Comparison of ENCODE assay signal across 20 cellular contexts in the genomic region with DNA sequence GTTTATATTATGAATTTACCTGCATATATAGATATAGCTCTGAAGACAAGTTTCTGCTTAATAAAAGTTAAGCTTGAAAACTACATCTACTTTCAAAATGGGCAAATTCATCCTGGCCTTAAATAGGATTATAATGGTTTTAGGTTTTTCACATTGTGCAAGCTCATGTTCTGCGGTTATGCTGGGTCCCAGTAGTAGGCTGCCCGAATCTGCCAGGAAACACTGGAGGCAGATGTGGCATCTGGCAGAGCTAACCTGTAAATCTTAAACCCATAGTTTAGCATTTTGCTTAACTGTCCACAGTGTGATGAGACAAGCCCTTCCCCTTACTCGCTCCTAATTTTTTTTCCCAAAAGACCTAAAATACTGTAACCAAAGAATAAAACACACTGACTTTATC.
A peak's percentile ranks its signal among the peaks of the same experiment; 100 is the strongest.
DNase-seq lines count a peak whose midpoint lies in the region; ATAC-seq, FAIRE-seq and TF ChIP-seq lines count a peak whose summit lies in the region.
"Had no signal": no experiment of that assay in that cellular context is flagged by ENCODE, and none has a peak within 500 bp of the region (broad histone marks: within the 10 kb centered on the region; RNA-seq: fewer than 3 reads in every experiment).

No MANE protein-coding gene starts in this region.

- H2AFZ ChIP-seq in astrocyte (ENCODE audit: low read depth, low read length) (no peak overlapping the region), neural progenitor cell (replicated peaks) (no peak overlapping the region)

- H3K4me2 ChIP-seq in astrocyte (ENCODE audit: low read length) (peak overlapping the region; percentile 28), neural progenitor cell (peak overlapping the region; percentile 77)

- H3K27ac ChIP-seq in astrocyte (ENCODE audit: low read depth, low read length) (no peak overlapping the region), neural progenitor cell (peak overlapping the region; percentile 76), body of pancreas (no peak overlapping the region), colonic mucosa (no peak overlapping the region)
- H3K27ac ChIP-seq: right atrium auricular region, RWPE1, upper lobe of right lung had no signal

- ATAC-seq in body of pancreas (no peak), esophagus mucosa (no peak)
- ATAC-seq: left lobe of liver, T-cell, upper lobe of right lung had no signal

- H3K79me2 ChIP-seq in astrocyte (ENCODE audit: insufficient read depth, low read length) (peaks cover 38% of the 10 kb centered on the region), neural progenitor cell (ENCODE audit: low read depth) (peaks cover 82% of the 10 kb centered on the region)

- H3F3A ChIP-seq in neural progenitor cell (ENCODE audit: low read depth) = peaks cover 30% of the 10 kb centered on the region

- no peak for TF ChIP-seq POLR2A in body of pancreas (IDR thresholded peaks at IDR 0.05)

- H3K9me3 ChIP-seq in astrocyte (ENCODE audit: insufficient read depth, low read depth, low read length) (no peaks in the 10 kb centered on the region), neural progenitor cell (ENCODE audit: low read depth) (no peaks in the 10 kb centered on the region), body of pancreas (no peaks in the 10 kb centered on the region), colonic mucosa (no peaks in the 10 kb centered on the region)
- H3K9me3 ChIP-seq: right atrium auricular region, upper lobe of right lung had no signal

- WGBS in body of pancreas, 2 donors = 74 to 89% methylated on average over 3 of the region's 3 CpGs

- H3K36me3 Mint-ChIP-seq in astrocyte (ENCODE audit: low read depth, unreplicated experiment) = peaks cover 3% of the 10 kb centered on the region
- peaks cover 12% of the 10 kb centered on the region for H3K36me3 Mint-ChIP-seq in neural progenitor cell
- H3K36me3 Mint-ChIP-seq: activated CD4-positive, alpha-beta memory T cell treated with anti-CD3 and anti-CD28 coated beads for 36 hours; activated naive CD4-positive, alpha-beta T cell treated with anti-CD3 and anti-CD28 coated beads, Interleukin-2, amount 10 ng/mL, durations not matched to agents 7 days and 5 days; T-cell had no signal

- no peak for FAIRE-seq in astrocyte (lab: Jason Lieb, UNC)

- intact Hi-C loops in body of pancreas (cut with DNase I) (no loop called here), colonic mucosa (cut with DNase I) (no loop called here)

- DNase-seq in AML-193 (lab: John Stamatoyannopoulos, UW) (peak; percentile 4 to 8), KG1 (lab: John Stamatoyannopoulos, UW) (peak; percentile 53), astrocyte (ENCODE audit: low read depth) (peak; percentile 48), neural progenitor cell (ENCODE audit: low spot score) (no peak), body of pancreas (no peak), colonic mucosa (no peak), NCI-H2107 (lab: John Stamatoyannopoulos, UW) (no peak)
- DNase-seq: activated CD4-positive, alpha-beta memory T cell treated with anti-CD3 and anti-CD28 coated beads for 36 hours; activated naive CD4-positive, alpha-beta T cell treated with anti-CD3 and anti-CD28 coated beads, Interleukin-2, amount 10 ng/mL, durations not matched to agents 7 days and 5 days; activated T-cell treated with anti-CD3 and anti-CD28 coated beads, Interleukin-2, amount 50 U/mL, for 1 hour; COR-L47; Karpas-422; NCI-H226; T-cell; upper lobe of right lung had no signal

- H3K4me3 ChIP-seq in astrocyte (ENCODE audit: insufficient read depth, low read depth, low read length) (no peak overlapping the region), neural progenitor cell (no peak overlapping the region), body of pancreas (no peak overlapping the region), colonic mucosa (no peak overlapping the region)
- H3K4me3 ChIP-seq: right atrium auricular region, upper lobe of right lung had no signal

- peak overlapping the region; percentile 63 for H3K27ac Mint-ChIP-seq in astrocyte (ENCODE audit: unreplicated experiment)
- H3K27ac Mint-ChIP-seq in neural progenitor cell = no peak overlapping the region
- H3K27ac Mint-ChIP-seq: activated CD4-positive, alpha-beta memory T cell treated with anti-CD3 and anti-CD28 coated beads for 36 hours; activated naive CD4-positive, alpha-beta T cell treated with anti-CD3 and anti-CD28 coated beads, Interleukin-2, amount 10 ng/mL, durations not matched to agents 7 days and 5 days; stimulated activated naive CD8-positive, alpha-beta T cell treated with anti-CD3 and anti-CD28 coated beads, Interleukin-15, Interleukin-2, amounts not matched to agents 100 ng/mL and 50 ng/mL, for 24 hours; T-cell had no signal

- no peak for TF ChIP-seq CTCF in astrocyte (IDR thresholded peaks at IDR 0.05; ENCODE audit: insufficient read depth, low read depth, low read length)
- no peak for TF ChIP-seq CTCF in neural progenitor cell (IDR thresholded peaks at IDR 0.05)
- no peak for TF ChIP-seq CTCF in body of pancreas (IDR thresholded peaks at IDR 0.05)
- TF ChIP-seq CTCF in colonic mucosa (IDR thresholded peaks at IDR 0.05) = no peak

- no peaks in the 10 kb centered on the region for H3K9me3 Mint-ChIP-seq in astrocyte (ENCODE audit: unreplicated experiment)
- peaks cover 2% of the 10 kb centered on the region for H3K9me3 Mint-ChIP-seq in neural progenitor cell
- H3K9me3 Mint-ChIP-seq: activated CD4-positive, alpha-beta memory T cell treated with anti-CD3 and anti-CD28 coated beads for 36 hours; activated naive CD4-positive, alpha-beta T cell treated with anti-CD3 and anti-CD28 coated beads, Interleukin-2, amount 10 ng/mL, durations not matched to agents 7 days and 5 days; stimulated activated naive CD8-positive, alpha-beta T cell treated with anti-CD3 and anti-CD28 coated beads, Interleukin-15, Interleukin-2, amounts not matched to agents 100 ng/mL and 50 ng/mL, for 24 hours; T-cell had no signal

- H3K4me1 Mint-ChIP-seq in astrocyte (ENCODE audit: low read depth, unreplicated experiment) = peaks cover 50% of the 10 kb centered on the region
- peaks cover 38% of the 10 kb centered on the region for H3K4me1 Mint-ChIP-seq in neural progenitor cell
- H3K4me1 Mint-ChIP-seq: activated naive CD4-positive, alpha-beta T cell treated with anti-CD3 and anti-CD28 coated beads, Interleukin-2, amount 10 ng/mL, durations not matched to agents 7 days and 5 days; T-cell had no signal

- H3K9ac ChIP-seq in astrocyte (ENCODE audit: low read length) (peak overlapping the region; percentile 11), neural progenitor cell (no peak overlapping the region), colonic mucosa (ENCODE audit: low read depth in 2 of 2, low read length in 2 of 2) (no peak overlapping the region)

- H4K20me1 ChIP-seq in astrocyte (ENCODE audit: insufficient read depth, low read length) = peaks cover 9% of the 10 kb centered on the region
- H4K20me1 ChIP-seq in neural progenitor cell (ENCODE audit: low read depth) = peaks cover 34% of the 10 kb centered on the region

- H3K36me3 ChIP-seq in astrocyte (ENCODE audit: insufficient read depth, low read length) (no peaks in the 10 kb centered on the region), neural progenitor cell (no peaks in the 10 kb centered on the region), body of pancreas (replicated peaks in 1 of 2; ENCODE audit: insufficient read depth in 1 of 2, low read depth in 2 of 2) (no peaks in the 10 kb centered on the region), colonic mucosa (no peaks in the 10 kb centered on the region)
- H3K36me3 ChIP-seq: right atrium auricular region, upper lobe of right lung had no signal

- peaks cover 34% of the 10 kb centered on the region for H3K4me1 ChIP-seq in astrocyte (ENCODE audit: insufficient read depth, low read length)
- H3K4me1 ChIP-seq in neural progenitor cell = peaks cover 67% of the 10 kb centered on the region
- H3K4me1 ChIP-seq in body of pancreas = no peaks in the 10 kb centered on the region
- H3K4me1 ChIP-seq in colonic mucosa = no peaks in the 10 kb centered on the region
- H3K4me1 ChIP-seq: right atrium auricular region had no signal

- H3K4me3 Mint-ChIP-seq in astrocyte (ENCODE audit: unreplicated experiment) (no peak overlapping the region), neural progenitor cell (no peak overlapping the region)
- H3K4me3 Mint-ChIP-seq: activated CD4-positive, alpha-beta memory T cell treated with anti-CD3 and anti-CD28 coated beads for 36 hours; activated naive CD4-positive, alpha-beta T cell treated with anti-CD3 and anti-CD28 coated beads, Interleukin-2, amount 10 ng/mL, durations not matched to agents 7 days and 5 days; stimulated activated naive CD8-positive, alpha-beta T cell treated with anti-CD3 and anti-CD28 coated beads, Interleukin-15, Interleukin-2, amounts not matched to agents 100 ng/mL and 50 ng/mL, for 24 hours; T-cell had no signal

- H3K27me3 ChIP-seq in astrocyte (ENCODE audit: insufficient read depth, low read length) (no peaks in the 10 kb centered on the region), neural progenitor cell (no peaks in the 10 kb centered on the region), body of pancreas (no peaks in the 10 kb centered on the region), colonic mucosa (no peaks in the 10 kb centered on the region)
- H3K27me3 ChIP-seq: right atrium auricular region, upper lobe of right lung had no signal

- H3K27me3 Mint-ChIP-seq in astrocyte (ENCODE audit: low read depth, unreplicated experiment) (no peaks in the 10 kb centered on the region), neural progenitor cell (ENCODE audit: insufficient read depth, low read depth) (no peaks in the 10 kb centered on the region)
- H3K27me3 Mint-ChIP-seq: activated naive CD4-positive, alpha-beta T cell treated with anti-CD3 and anti-CD28 coated beads, Interleukin-2, amount 10 ng/mL, durations not matched to agents 7 days and 5 days had no signal

Comparison
In these comparisons a context has a peak if more than half of its experiments do, and no peak if none do; other contexts are left out.
1. DNase-seq: peak in AML-193 (2 of 2), KG1 (single experiment) and astrocyte (single experiment); none in neural progenitor cell (single experiment), body of pancreas (0 of 4), colonic mucosa (single experiment) and NCI-H2107 (single experiment).